In the genomic region with DNA sequence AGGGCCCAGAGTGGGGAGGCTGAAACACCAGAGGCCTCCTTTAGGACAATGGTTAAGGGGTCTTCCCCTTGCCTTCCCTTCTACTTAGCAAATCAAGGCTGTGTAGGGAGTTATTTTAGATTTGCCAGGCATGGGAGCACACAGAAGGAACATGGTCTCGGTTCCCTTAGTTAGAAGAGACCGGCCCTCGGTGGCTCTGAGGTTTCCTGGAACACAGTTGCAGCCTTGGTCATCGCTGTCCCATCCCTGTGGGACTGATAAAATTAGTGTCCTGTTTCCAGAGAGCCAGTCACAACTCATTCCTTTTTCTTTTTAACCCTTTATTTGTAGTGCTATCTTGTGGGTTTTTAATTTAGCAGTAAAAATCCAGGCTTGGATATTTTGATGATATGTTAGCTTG, we compare ENCODE assay signal across 22 cellular contexts.
A peak's percentile ranks its signal among the peaks of the same experiment; 100 is the strongest.
DNase-seq lines count a peak whose midpoint lies in the region; ATAC-seq and TF ChIP-seq lines count a peak whose summit lies in the region.
"Had no signal": no experiment of that assay in that cellular context is flagged by ENCODE, and none has a peak within 500 bp of the region (broad histone marks: within the 10 kb centered on the region; RNA-seq: fewer than 3 reads in every experiment).

No MANE protein-coding gene starts in this region.

- no peak overlapping the region for H3K9ac ChIP-seq in BLaER1 treated with 17β-estradiol and CSF1 and Interleukin-3, amounts not matched to agents 10 nM and 100 nM
- H3K9ac ChIP-seq in skeletal muscle tissue (ENCODE audit: low read depth in 1 of 3, low read length in 3 of 3): no peak overlapping the region

- DNase-seq in coronary artery (ENCODE audit: low spot score) (no peak), lung (ENCODE audit: low spot score) (no peak), SK-N-DZ (ENCODE audit: low spot score) (no peak), NCI-H510A treated with DMSO at 0.1 percent for 48 hours (lab: John Stamatoyannopoulos, UW) (no peak), AG08396 (ENCODE audit: low spot score) (no peak)
- DNase-seq: ACHN; activated CD4-positive, alpha-beta T cell treated with anti-CD3 and anti-CD28 coated beads, Interleukin-2, amount 10 ng/mL, durations not matched to agents 24 days and 14 days; activated CD8-positive, alpha-beta memory T cell treated with anti-CD3 and anti-CD28 coated beads, Interleukin-2, amount 50 U/mL, for 4 hours; activated naive CD4-positive, alpha-beta T cell; cerebellar nuclear complex; DMS79; effector CD4-positive, alpha-beta T cell; hippocampal formation; mesendoderm; NCI-H1105 treated with DMSO at 0.1 percent for 48 hours had no signal

- TF ChIP-seq CTCF in coronary artery (IDR thresholded peaks at IDR 0.05): no peak
- TF ChIP-seq CTCF in lung (IDR thresholded peaks at IDR 0.05; ENCODE audit: control extremely low read depth, extremely low read depth): no peak

- H3K4me3 ChIP-seq in BLaER1 treated with 17β-estradiol and CSF1 and Interleukin-3, amounts not matched to agents 10 nM and 100 nM: no peak overlapping the region
- no peak overlapping the region for H3K4me3 ChIP-seq in coronary artery
- H3K4me3 ChIP-seq in lung: no peak overlapping the region
- H3K4me3 ChIP-seq in skeletal muscle tissue (ENCODE audit: low read length in 3 of 3): no peak overlapping the region
- H3K4me3 ChIP-seq: HAP-1 had no signal

- H3K27ac ChIP-seq in BLaER1 treated with 17β-estradiol and CSF1 and Interleukin-3, amounts not matched to agents 10 nM and 100 nM: no peak overlapping the region
- peak overlapping the region; percentile 80 to 84 for H3K27ac ChIP-seq in coronary artery
- peak overlapping the region; percentile 62 to 82 for H3K27ac ChIP-seq in lung (ENCODE audit: low read depth in 1 of 2, low read length in 1 of 2)
- H3K27ac ChIP-seq in skeletal muscle tissue (ENCODE audit: low read depth, low read length): peak overlapping the region; percentile 66
- H3K27ac ChIP-seq: RWPE1 had no signal

- no peaks in the 10 kb centered on the region for H3K9me3 ChIP-seq in BLaER1 treated with 17β-estradiol and CSF1 and Interleukin-3, amounts not matched to agents 10 nM and 100 nM (replicated peaks in 1 of 11)
- H3K9me3 ChIP-seq in lung (ENCODE audit: control insufficient read depth in 2 of 2, insufficient read depth in 1 of 2, low read length in 1 of 2): no peaks in the 10 kb centered on the region
- H3K9me3 ChIP-seq in skeletal muscle tissue (ENCODE audit: control insufficient read depth in 3 of 3, low read length in 3 of 3): no peaks in the 10 kb centered on the region
- H3K9me3 ChIP-seq: HAP-1 had no signal

- no peaks in the 10 kb centered on the region for H3K27me3 ChIP-seq in BLaER1 treated with 17β-estradiol and CSF1 and Interleukin-3, amounts not matched to agents 10 nM and 100 nM
- no peaks in the 10 kb centered on the region for H3K27me3 ChIP-seq in lung (ENCODE audit: control insufficient read depth, insufficient read depth)
- H3K27me3 ChIP-seq in skeletal muscle tissue (ENCODE audit: control insufficient read depth in 3 of 3, insufficient read depth in 3 of 3, low read length in 3 of 3): no peaks in the 10 kb centered on the region

- peak overlapping the region in 8 of 11 experiments; percentile 10 to 66 (median 36); a peak in 13 of 22 replicates for H3K4me2 ChIP-seq in BLaER1 treated with 17β-estradiol and CSF1 and Interleukin-3, amounts not matched to agents 10 nM and 100 nM

- WGBS in lung, 2 donors: 88 to 89% methylated on average over 4 of the region's 4 CpGs

- peaks cover 45 to 98% (median 76%) of the 10 kb centered on the region in 11 experiments for H3K36me3 ChIP-seq in BLaER1 treated with 17β-estradiol and CSF1 and Interleukin-3, amounts not matched to agents 10 nM and 100 nM
- peaks cover 8 to 21% of the 10 kb centered on the region in 2 donors for H3K36me3 ChIP-seq in lung (ENCODE audit: control insufficient read depth in 2 of 2, insufficient read depth in 2 of 2, low read length in 2 of 2)
- H3K36me3 ChIP-seq in skeletal muscle tissue (ENCODE audit: control insufficient read depth in 3 of 3, insufficient read depth in 3 of 3, low read length in 3 of 3): peaks cover 15 to 32% (median 30%) of the 10 kb centered on the region in 3 donors
- H3K36me3 ChIP-seq: HAP-1 had no signal

- ATAC-seq in lung (ENCODE audit: insufficient read depth, low FRiP score) (no peak), HG02623 (IDR thresholded peaks at IDR 0.05; ENCODE audit: unreplicated experiment) (no peak)
- ATAC-seq: CD8-positive, alpha-beta T cell; stimulated activated effector memory CD8-positive, alpha-beta T cell treated with anti-CD3 and anti-CD28 coated beads, Interleukin-12 subunit alpha, Interleukin-12 subunit beta, amount 100 ng/mL, for 72 hours had no signal

- H4K20me1 ChIP-seq in BLaER1 treated with 17β-estradiol and CSF1 and Interleukin-3, amounts not matched to agents 10 nM and 100 nM: peaks cover 0 to 6% (median 0%) of the 10 kb centered on the region in 11 experiments; a peak in 3 of 22 replicates

- H3K4me1 ChIP-seq in BLaER1 treated with 17β-estradiol and CSF1 and Interleukin-3, amounts not matched to agents 10 nM and 100 nM: peaks cover 0 to 21% (median 19%) of the 10 kb centered on the region in 10 experiments; a peak in 13 of 20 replicates
- H3K4me1 ChIP-seq in lung (ENCODE audit: control insufficient read depth in 2 of 2, insufficient read depth in 2 of 2, low read length in 2 of 2) (peaks cover 0 to 4% of the 10 kb centered on the region in 2 donors), skeletal muscle tissue (ENCODE audit: control insufficient read depth in 3 of 3, insufficient read depth in 3 of 3, low read length in 3 of 3) (peaks cover 3 to 7% (median 3%) of the 10 kb centered on the region in 3 donors)
- H3K4me1 ChIP-seq: HAP-1 had no signal

Comparison
In these comparisons a context has a peak if more than half of its experiments do, and no peak if none do; other contexts are left out.
1. H3K27ac ChIP-seq: peak in coronary artery (2 of 2), lung (2 of 2) and skeletal muscle tissue (single experiment); none in BLaER1 treated with 17β-estradiol and CSF1 and Interleukin-3, amounts not matched to agents 10 nM and 100 nM (0 of 11).